ENCODE assay signal across 1 cellular context in the genomic region with DNA sequence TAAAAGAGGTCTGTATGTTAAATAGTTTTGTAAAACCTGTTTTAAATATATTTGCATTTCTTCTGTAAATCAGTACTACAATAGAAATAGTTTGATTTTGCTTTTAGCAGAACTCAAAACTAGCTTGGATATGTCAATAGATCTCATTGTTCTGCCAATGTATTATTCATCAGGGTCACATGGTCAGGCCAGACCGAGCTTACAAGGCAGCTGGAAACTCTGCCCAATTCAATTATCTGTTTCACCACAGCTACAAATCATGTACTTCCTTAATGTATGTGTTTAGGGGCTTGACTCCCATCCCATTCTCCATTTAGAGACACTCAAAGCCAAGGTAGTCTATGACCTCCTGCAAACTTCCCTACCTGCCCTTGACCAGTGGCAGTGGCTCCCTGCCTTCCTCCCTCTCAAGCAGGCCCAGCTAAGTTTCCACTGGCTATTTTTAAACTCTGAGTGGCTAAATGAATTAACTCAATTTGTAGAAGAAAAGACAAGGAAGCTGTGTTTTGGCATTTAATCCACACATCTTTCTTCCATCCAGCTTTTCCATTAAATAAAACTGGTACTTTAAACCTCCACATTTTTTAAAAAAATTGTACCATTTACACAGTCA.
TF ChIP-seq lines count a peak whose summit lies in the region.

No MANE protein-coding gene starts in this region.

TF ChIP-seq in K562, 482 proteins besides CTCF, POLR2A, EP300 and RAD21 (continued from another document):
- TF ChIP-seq, protein P1, sequence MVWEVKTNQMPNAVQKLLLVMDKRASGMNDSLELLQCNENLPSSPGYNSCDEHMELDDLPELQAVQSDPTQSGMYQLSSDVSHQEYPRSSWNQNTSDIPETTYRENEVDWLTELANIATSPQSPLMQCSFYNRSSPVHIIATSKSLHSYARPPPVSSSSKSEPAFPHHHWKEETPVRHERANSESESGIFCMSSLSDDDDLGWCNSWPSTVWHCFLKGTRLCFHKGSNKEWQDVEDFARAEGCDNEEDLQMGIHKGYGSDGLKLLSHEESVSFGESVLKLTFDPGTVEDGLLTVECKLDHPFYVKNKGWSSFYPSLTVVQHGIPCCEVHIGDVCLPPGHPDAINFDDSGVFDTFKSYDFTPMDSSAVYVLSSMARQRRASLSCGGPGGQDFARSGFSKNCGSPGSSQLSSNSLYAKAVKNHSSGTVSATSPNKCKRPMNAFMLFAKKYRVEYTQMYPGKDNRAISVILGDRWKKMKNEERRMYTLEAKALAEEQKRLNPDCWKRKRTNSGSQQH (CRISPR knock-in tag; IDR thresholded peaks at IDR 0.05): no peak
- TF ChIP-seq, protein P2, sequence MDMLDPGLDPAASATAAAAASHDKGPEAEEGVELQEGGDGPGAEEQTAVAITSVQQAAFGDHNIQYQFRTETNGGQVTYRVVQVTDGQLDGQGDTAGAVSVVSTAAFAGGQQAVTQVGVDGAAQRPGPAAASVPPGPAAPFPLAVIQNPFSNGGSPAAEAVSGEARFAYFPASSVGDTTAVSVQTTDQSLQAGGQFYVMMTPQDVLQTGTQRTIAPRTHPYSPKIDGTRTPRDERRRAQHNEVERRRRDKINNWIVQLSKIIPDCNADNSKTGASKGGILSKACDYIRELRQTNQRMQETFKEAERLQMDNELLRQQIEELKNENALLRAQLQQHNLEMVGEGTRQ (CRISPR knock-in tag; IDR thresholded peaks at IDR 0.05): peak; percentile 25
TF ChIP-seq in K562: peak in this region for 4.
